8 cellular contexts compared by ENCODE assay signal in genomic region chr1:180154003-180154324, GRCh38. TPM values are rescaled to one million over a fixed set of nuclear protein-coding genes. Genes with fewer than 3 reads are reported as not detected.
A peak's percentile ranks its signal among the peaks of the same experiment; 100 is the strongest.
DNase-seq lines count a peak whose midpoint lies in the region; ATAC-seq and TF ChIP-seq lines count a peak whose summit lies in the region.

No MANE protein-coding gene starts in this region.

- no peak overlapping the region for H3K27ac ChIP-seq in SU-DHL-6 (ENCODE audit: low read depth, low read length)

- H3K9me2 ChIP-seq in SU-DHL-6 (replicated peaks; ENCODE audit: insufficient read depth, low read length): no peaks in the 10 kb centered on the region

- H3K79me2 ChIP-seq in SU-DHL-6 (ENCODE audit: insufficient read depth, low read length): no peaks in the 10 kb centered on the region

- no peak for TF ChIP-seq CTCF in SU-DHL-6 (IDR thresholded peaks at IDR 0.05; ENCODE audit: insufficient read depth, low read length, poor library complexity, severe bottlenecking)
- TF ChIP-seq CTCF in foreskin fibroblast (IDR thresholded peaks at IDR 0.05; ENCODE audit: low read depth, low read length): no peak

- intact Hi-C loops in sciatic nerve (cut with DNase I): no loop called here

- DNase-seq in foreskin fibroblast: no peak
- DNase-seq in sciatic nerve (ENCODE audit: low spot score): no peak
- DNase-seq in T-helper 9 cell: no peak
- no peak for DNase-seq in G401 (ENCODE audit: low spot score)

- H4K20me1 ChIP-seq in SU-DHL-6 (ENCODE audit: low read depth, low read length): no peaks in the 10 kb centered on the region

- H3K9ac ChIP-seq in SU-DHL-6 (ENCODE audit: low read length): peak overlapping the region; percentile 75

- H2AFZ ChIP-seq in SU-DHL-6 (ENCODE audit: low read depth, low read length, severe bottlenecking): peak overlapping the region; percentile 96

- H3K4me2 ChIP-seq in SU-DHL-6 (ENCODE audit: low read depth, low read length, poor library complexity, severe bottlenecking): peak overlapping the region; percentile 76

- peak; percentile 6 for ATAC-seq in GM19395 (IDR thresholded peaks at IDR 0.05; ENCODE audit: unreplicated experiment)
- ATAC-seq in sciatic nerve: peak; percentile 30
- ATAC-seq in HG03442 (IDR thresholded peaks at IDR 0.05; ENCODE audit: unreplicated experiment): no peak
- no peak for ATAC-seq in HG03175 (IDR thresholded peaks at IDR 0.05; ENCODE audit: unreplicated experiment)

- in situ Hi-C loops in G401 (cut with HindIII; ENCODE audit: low sequenced_read_pairs): no loop called here

- no peaks in the 10 kb centered on the region for H3K36me3 ChIP-seq in SU-DHL-6 (ENCODE audit: low read length)

- H3K4me3 ChIP-seq in SU-DHL-6 (ENCODE audit: insufficient read depth, low read length, poor library complexity, severe bottlenecking): peak overlapping the region; percentile 90
- peak overlapping the region; percentile 66 to 77 for H3K4me3 ChIP-seq in foreskin fibroblast (ENCODE audit: low read depth in 1 of 2, low read length in 2 of 2)

- no peaks in the 10 kb centered on the region for H3K27me3 ChIP-seq in SU-DHL-6 (ENCODE audit: low read length)

- no peaks in the 10 kb centered on the region for H3K9me3 ChIP-seq in SU-DHL-6 (ENCODE audit: insufficient read depth, low read length)

- no peaks in the 10 kb centered on the region for H3F3A ChIP-seq in SU-DHL-6 (ENCODE audit: insufficient read depth)

RNA-seq across cellular contexts. Expression of gene QSOX1, which starts 0.7 kb away (rescaled TPM):
- 46.3 TPM for total RNA-seq in sciatic nerve
- 44.8 and 60.2 TPM in 2 replicates for total RNA-seq in G401 (2014; rRNA removed; shearing (Covaris generic))

Comparison
In these comparisons a context has a peak if more than half of its experiments do, and no peak if none do; other contexts are left out.
1. ATAC-seq: peak in GM19395 (single experiment) and sciatic nerve (single experiment); none in HG03442 (single experiment) and HG03175 (single experiment).